Comparison of ENCODE assay signal across 8 cellular contexts in the genomic region with DNA sequence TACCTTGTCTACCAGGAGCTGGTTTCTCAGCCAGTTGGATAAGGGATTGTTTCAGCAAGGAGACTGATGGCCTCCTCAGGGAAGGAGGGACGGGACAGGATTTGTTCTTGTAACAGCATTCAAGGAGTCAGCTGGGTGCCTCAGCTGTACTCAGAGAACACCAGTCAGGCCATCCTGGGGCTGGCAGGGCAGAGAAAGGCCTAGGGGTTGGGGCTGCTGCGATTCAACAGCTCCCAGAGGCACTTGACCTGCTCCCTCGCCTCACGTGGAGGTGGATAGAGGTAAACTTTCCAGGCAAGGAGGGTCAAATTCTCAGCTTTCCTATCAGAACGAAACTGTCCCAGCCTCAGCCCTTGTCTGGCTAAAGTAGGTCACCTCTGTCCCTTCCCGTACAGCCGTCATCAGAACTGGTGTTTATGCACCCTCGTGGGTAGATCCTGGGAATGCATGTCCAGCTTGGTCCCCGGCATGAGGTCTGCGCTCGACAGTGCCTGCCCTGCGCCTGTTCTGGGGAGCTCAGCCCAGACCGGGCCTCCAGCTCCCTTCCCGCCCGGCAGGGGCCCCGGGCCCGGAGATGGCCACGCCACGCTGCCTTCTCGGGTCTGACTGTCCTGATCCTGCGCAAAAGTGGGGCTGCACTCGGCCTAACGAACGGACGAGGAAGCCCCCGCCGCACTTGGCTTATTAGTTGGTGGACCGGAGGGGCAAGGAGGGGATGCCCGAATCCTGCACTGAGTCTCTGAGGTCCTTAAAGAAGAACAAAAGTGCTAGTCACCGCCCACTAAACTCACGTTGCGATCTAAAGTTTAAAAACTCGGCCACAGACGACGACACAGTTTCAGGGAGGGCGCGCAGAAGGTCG. TPM values are rescaled to one million over a fixed set of nuclear protein-coding genes. Genes with fewer than 3 reads are reported as not detected.
A peak's percentile ranks its signal among the peaks of the same experiment; 100 is the strongest.
DNase-seq lines count a peak whose midpoint lies in the region; ATAC-seq and TF ChIP-seq lines count a peak whose summit lies in the region.

No MANE protein-coding gene starts in this region.

- no peaks in the 10 kb centered on the region for H3K9me3 ChIP-seq in effector memory CD4-positive, alpha-beta T cell (ENCODE audit: control insufficient read depth, low read length)
- H3K9me3 ChIP-seq in suprapubic skin: no peaks in the 10 kb centered on the region

- peaks cover 9% of the 10 kb centered on the region for H3K36me3 ChIP-seq in effector memory CD4-positive, alpha-beta T cell (ENCODE audit: control insufficient read depth, insufficient read depth, low read length)
- H3K36me3 ChIP-seq in suprapubic skin: no peaks in the 10 kb centered on the region

- TF ChIP-seq POLR2A in suprapubic skin (IDR thresholded peaks at IDR 0.05): no peak

- no peak for TF ChIP-seq EP300 in suprapubic skin (IDR thresholded peaks at IDR 0.05)

- peak; percentile 6 to 37 for ATAC-seq in activated CD4-positive, CD25-positive, alpha-beta regulatory T cell treated with anti-CD3 and anti-CD28 coated beads, Interleukin-2, amount 50 U/mL, for 24 hours
- peak; percentile 28 for ATAC-seq in HG02852 (IDR thresholded peaks at IDR 0.05; ENCODE audit: unreplicated experiment)

- WGBS in suprapubic skin: 13% methylated on average over 26 of the region's 38 CpGs

- H3K27me3 ChIP-seq in effector memory CD4-positive, alpha-beta T cell (replicated peaks; ENCODE audit: control insufficient read depth, insufficient read depth, low read length, poor library complexity, severe bottlenecking): no peaks in the 10 kb centered on the region
- H3K27me3 ChIP-seq in suprapubic skin: no peaks in the 10 kb centered on the region

- H3K4me3 ChIP-seq in effector memory CD4-positive, alpha-beta T cell (ENCODE audit: insufficient read depth, low read depth, low read length, poor library complexity, severe bottlenecking): peak overlapping the region; percentile 87
- peak overlapping the region; percentile 81 for H3K4me3 ChIP-seq in suprapubic skin

- no peak for TF ChIP-seq CTCF in suprapubic skin (IDR thresholded peaks at IDR 0.05)

- no peak for DNase-seq in activated CD4-positive, CD25-positive, alpha-beta regulatory T cell (lab: John Stamatoyannopoulos, UW)
- DNase-seq in SW480 (ENCODE audit: low spot score): peak; percentile 6
- peak in 1 of 3 donors; percentile 5 for DNase-seq in effector memory CD4-positive, alpha-beta T cell
- DNase-seq in medulla oblongata (ENCODE audit: extremely low spot score): peak; percentile 35
- DNase-seq in suprapubic skin (ENCODE audit: low spot score in 2 of 2): peak; percentile 61 to 81
- no peak for DNase-seq in DMS79 treated with DMSO at 0.1 percent for 48 hours (lab: John Stamatoyannopoulos, UW)

- peak overlapping the region; percentile 86 for H3K27ac ChIP-seq in effector memory CD4-positive, alpha-beta T cell (ENCODE audit: insufficient read depth, low read length, poor library complexity, severe bottlenecking)
- H3K27ac ChIP-seq in suprapubic skin: peak overlapping the region; percentile 84

- H3K4me1 ChIP-seq in effector memory CD4-positive, alpha-beta T cell (ENCODE audit: control insufficient read depth, insufficient read depth, low read length, poor library complexity, severe bottlenecking): peaks cover 13% of the 10 kb centered on the region
- H3K4me1 ChIP-seq in suprapubic skin: peaks cover 31% of the 10 kb centered on the region

RNA-seq across cellular contexts. Expression of a gene that starts 0.8 kb away (rescaled TPM):
- 10 to 100 TPM; 10.1 to 22.0 (median 15.2) TPM for total RNA-seq in suprapubic skin

RNA-seq across cellular contexts. Expression of a gene that starts 33.2 kb away (rescaled TPM):
- 100 to 1,000 TPM in 3 of 4 donors, 10 to 100 TPM in 1; 97.5 to 160 (median 146) TPM for total RNA-seq in suprapubic skin

Comparison
In these comparisons a context has a peak if more than half of its experiments do, and no peak if none do; other contexts are left out.
1. DNase-seq: peak in SW480 (single experiment), medulla oblongata (single experiment) and suprapubic skin (2 of 2); none in activated CD4-positive, CD25-positive, alpha-beta regulatory T cell (0 of 4) and DMS79 treated with DMSO at 0.1 percent for 48 hours (single experiment).